Comparison of ENCODE assay signal across 15 cellular contexts in the genomic region with DNA sequence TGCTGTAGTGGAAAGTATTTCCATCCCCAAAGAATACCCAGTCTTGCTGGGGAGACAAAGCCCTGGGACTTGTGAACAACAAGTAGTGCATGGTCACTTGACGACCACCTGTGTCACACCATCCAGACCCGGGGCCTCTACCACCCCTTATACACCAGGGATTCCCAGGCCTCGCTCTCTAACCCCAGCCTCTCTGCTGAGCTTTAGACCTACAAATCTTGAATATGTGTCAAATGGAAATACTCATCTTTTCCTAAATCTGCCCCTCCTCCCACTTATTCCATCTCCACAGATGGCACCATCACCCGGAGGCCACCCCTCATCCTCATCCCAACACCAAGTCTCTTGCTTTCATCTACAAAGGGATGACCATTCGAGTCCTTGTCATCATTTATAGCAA. TPM values are rescaled to one million over a fixed set of nuclear protein-coding genes. Genes with fewer than 3 reads are reported as not detected.
DNase-seq lines count a peak whose midpoint lies in the region; ATAC-seq, FAIRE-seq and TF ChIP-seq lines count a peak whose summit lies in the region.
"Had no signal": no experiment of that assay in that cellular context is flagged by ENCODE, and none has a peak within 500 bp of the region (broad histone marks: within the 10 kb centered on the region; RNA-seq: fewer than 3 reads in every experiment).

No MANE protein-coding gene starts in this region.

- POLR2A ChIA-PET in activated CD8-positive, alpha-beta T cell treated with anti-CD3 and anti-CD28 coated beads for 36 hours (lab: Charles Lee), result interaction anchor here (0.8 to 4.6 kb wide), 3 partner anchors 9 to 192 kb away, joined by 3 to 23 read pairs (median 10); no protein-coding TSS in a partner anchor

- no peak overlapping the region for H3K27ac Mint-ChIP-seq in activated T-cell treated with anti-CD3 and anti-CD28 coated beads, Interleukin-2, amount 50 U/mL, for 24 hours
- H3K27ac Mint-ChIP-seq in activated CD8-positive, alpha-beta T cell treated with anti-CD3 and anti-CD28 coated beads for 36 hours, result peak overlapping the region; percentile 28
- H3K27ac Mint-ChIP-seq in glutamatergic neuron (ENCODE audit: unreplicated experiment), result no peak overlapping the region
- H3K27ac Mint-ChIP-seq in stimulated activated memory B cell treated with anti-CD40 and anti-IgM and Interleukin-4, amounts not matched to agents 10 μg/mL and 1 μg/mL and 100 μg/mL, for 72 hours, result peak overlapping the region; percentile 100

- no peak for ATAC-seq in activated CD8-positive, alpha-beta T cell treated with anti-CD3 and anti-CD28 coated beads for 36 hours
- no peak for ATAC-seq in stimulated activated memory B cell treated with anti-CD40 and anti-IgM and Interleukin-4, amounts not matched to agents 10 μg/mL and 1 μg/mL and 100 μg/mL, for 72 hours
- ATAC-seq in HG02678 (IDR thresholded peaks at IDR 0.05; ENCODE audit: unreplicated experiment), result no peak

- H3K36me3 Mint-ChIP-seq in activated T-cell treated with anti-CD3 and anti-CD28 coated beads, Interleukin-2, amount 50 U/mL, for 24 hours (ENCODE audit: low read depth), result peaks cover 20% of the 10 kb centered on the region
- peaks cover 11% of the 10 kb centered on the region for H3K36me3 Mint-ChIP-seq in activated CD8-positive, alpha-beta T cell treated with anti-CD3 and anti-CD28 coated beads for 36 hours (ENCODE audit: low read depth)
- H3K36me3 Mint-ChIP-seq in glutamatergic neuron (ENCODE audit: unreplicated experiment), result no peaks in the 10 kb centered on the region
- H3K36me3 Mint-ChIP-seq in stimulated activated memory B cell treated with anti-CD40 and anti-IgM and Interleukin-4, amounts not matched to agents 10 μg/mL and 1 μg/mL and 100 μg/mL, for 72 hours, result peaks cover 19% of the 10 kb centered on the region

- TF ChIP-seq CTCF in activated CD8-positive, alpha-beta T cell treated with anti-CD3 and anti-CD28 coated beads for 36 hours (IDR thresholded peaks at IDR 0.05), result no peak
- TF ChIP-seq CTCF in glutamatergic neuron (IDR thresholded peaks at IDR 0.05; ENCODE audit: partially characterized antibody, unreplicated experiment), result no peak

- intact Hi-C loops in activated CD8-positive, alpha-beta T cell treated with anti-CD3 and anti-CD28 coated beads for 36 hours (cut with micrococcal nuclease), result loop anchor here (10.0 kb wide), 1 partner anchor 145 kb away; no protein-coding TSS in a partner anchor

- FAIRE-seq in RCC 7860 (lab: Jason Lieb, UNC), result no peak

- H3K9me3 Mint-ChIP-seq in activated T-cell treated with anti-CD3 and anti-CD28 coated beads, Interleukin-2, amount 50 U/mL, for 24 hours, result no peaks in the 10 kb centered on the region
- H3K9me3 Mint-ChIP-seq in activated CD8-positive, alpha-beta T cell treated with anti-CD3 and anti-CD28 coated beads for 36 hours, result peaks cover 2% of the 10 kb centered on the region
- H3K9me3 Mint-ChIP-seq in glutamatergic neuron (ENCODE audit: unreplicated experiment), result no peaks in the 10 kb centered on the region
- no peaks in the 10 kb centered on the region for H3K9me3 Mint-ChIP-seq in stimulated activated memory B cell treated with anti-CD40 and anti-IgM and Interleukin-4, amounts not matched to agents 10 μg/mL and 1 μg/mL and 100 μg/mL, for 72 hours

- no peak for DNase-seq in activated T-cell treated with anti-CD3 and anti-CD28 coated beads, Interleukin-2, amount 50 U/mL, for 24 hours
- DNase-seq in activated T-cell treated with anti-CD3 and anti-CD28 coated beads, Interleukin-2, amount 50 U/mL, for 1 hour, result no peak
- DNase-seq in activated CD8-positive, alpha-beta T cell treated with anti-CD3 and anti-CD28 coated beads for 36 hours, result no peak
- DNase-seq in glutamatergic neuron, result no peak
- no peak for DNase-seq in RCC 7860 (ENCODE audit: low spot score)
- no peak for DNase-seq in LoVo (ENCODE audit: low spot score)
- DNase-seq: esophagus squamous epithelium; NCI-H187 treated with DMSO at 0.1 percent for 48 hours; NCI-H524; Peyer's patch; stimulated activated CD4-positive, alpha-beta T cell treated with anti-CD3 and anti-CD28 coated beads, Interleukin-12 subunit alpha, Interleukin-12 subunit beta, amount 100 ng/mL, for 4 hours; SW 1271; testis had no signal

- peaks cover 41% of the 10 kb centered on the region for H3K4me1 Mint-ChIP-seq in activated T-cell treated with anti-CD3 and anti-CD28 coated beads, Interleukin-2, amount 50 U/mL, for 24 hours (ENCODE audit: low read depth)
- H3K4me1 Mint-ChIP-seq in activated CD8-positive, alpha-beta T cell treated with anti-CD3 and anti-CD28 coated beads for 36 hours (ENCODE audit: low read depth), result peaks cover 31% of the 10 kb centered on the region
- H3K4me1 Mint-ChIP-seq in glutamatergic neuron (ENCODE audit: low read depth, unreplicated experiment), result peaks cover 5% of the 10 kb centered on the region
- H3K4me1 Mint-ChIP-seq in stimulated activated memory B cell treated with anti-CD40 and anti-IgM and Interleukin-4, amounts not matched to agents 10 μg/mL and 1 μg/mL and 100 μg/mL, for 72 hours, result peaks cover 25% of the 10 kb centered on the region

- CTCF ChIA-PET in activated CD8-positive, alpha-beta T cell treated with anti-CD3 and anti-CD28 coated beads for 36 hours (lab: Charles Lee), result interaction anchor here (2.5 to 27.6 kb wide), 3 partner anchors 10 to 199 kb away, joined by 11 to 1003 read pairs (median 40); a partner anchor contains a TSS

- H3K27me3 Mint-ChIP-seq in activated T-cell treated with anti-CD3 and anti-CD28 coated beads, Interleukin-2, amount 50 U/mL, for 24 hours, result no peaks in the 10 kb centered on the region
- no peaks in the 10 kb centered on the region for H3K27me3 Mint-ChIP-seq in activated CD8-positive, alpha-beta T cell treated with anti-CD3 and anti-CD28 coated beads for 36 hours
- H3K27me3 Mint-ChIP-seq in glutamatergic neuron (ENCODE audit: unreplicated experiment), result peaks cover 4% of the 10 kb centered on the region
- no peaks in the 10 kb centered on the region for H3K27me3 Mint-ChIP-seq in stimulated activated memory B cell treated with anti-CD40 and anti-IgM and Interleukin-4, amounts not matched to agents 10 μg/mL and 1 μg/mL and 100 μg/mL, for 72 hours

- H3K4me3 Mint-ChIP-seq in activated T-cell treated with anti-CD3 and anti-CD28 coated beads, Interleukin-2, amount 50 U/mL, for 24 hours, result peak overlapping the region; percentile 96
- peak overlapping the region; percentile 98 for H3K4me3 Mint-ChIP-seq in activated CD8-positive, alpha-beta T cell treated with anti-CD3 and anti-CD28 coated beads for 36 hours
- H3K4me3 Mint-ChIP-seq in glutamatergic neuron (ENCODE audit: unreplicated experiment), result peak overlapping the region; percentile 3
- H3K4me3 Mint-ChIP-seq in stimulated activated memory B cell treated with anti-CD40 and anti-IgM and Interleukin-4, amounts not matched to agents 10 μg/mL and 1 μg/mL and 100 μg/mL, for 72 hours, result peak overlapping the region; percentile 50

RNA-seq across cellular contexts. Expression of a gene that starts 0.9 kb away (rescaled TPM):
- total RNA-seq in activated CD8-positive, alpha-beta T cell treated with anti-CD3 and anti-CD28 coated beads for 36 hours, result 1 to 10 TPM; 3.7 TPM
- total RNA-seq in glutamatergic neuron (ENCODE audit: unreplicated experiment), result 1.3 TPM

RNA-seq across cellular contexts. Expression of a gene that starts 14.3 kb away (rescaled TPM):
- total RNA-seq in activated CD8-positive, alpha-beta T cell treated with anti-CD3 and anti-CD28 coated beads for 36 hours, result 10 to 100 TPM; 33.8 to 35.6 TPM
- 37.2 TPM for total RNA-seq in glutamatergic neuron (ENCODE audit: unreplicated experiment)

Comparison
In these comparisons a context has a peak if more than half of its experiments do, and no peak if none do; other contexts are left out.
1. H3K27ac Mint-ChIP-seq: peak in activated CD8-positive, alpha-beta T cell treated with anti-CD3 and anti-CD28 coated beads for 36 hours (single experiment) and stimulated activated memory B cell treated with anti-CD40 and anti-IgM and Interleukin-4, amounts not matched to agents 10 μg/mL and 1 μg/mL and 100 μg/mL, for 72 hours (single experiment); none in activated T-cell treated with anti-CD3 and anti-CD28 coated beads, Interleukin-2, amount 50 U/mL, for 24 hours (single experiment) and glutamatergic neuron (single experiment).
2. H3K4me3 Mint-ChIP-seq: peak in every context shown above with its lines; median percentile 98 in activated CD8-positive, alpha-beta T cell treated with anti-CD3 and anti-CD28 coated beads for 36 hours; 96 in activated T-cell treated with anti-CD3 and anti-CD28 coated beads, Interleukin-2, amount 50 U/mL, for 24 hours; 50 in stimulated activated memory B cell treated with anti-CD40 and anti-IgM and Interleukin-4, amounts not matched to agents 10 μg/mL and 1 μg/mL and 100 μg/mL, for 72 hours; 3 in glutamatergic neuron.